1 cellular context compared by ENCODE assay signal in genomic region chr14:23300687-23301223, GRCh38.
TF ChIP-seq lines count a peak whose summit lies in the region.

No MANE protein-coding gene starts in this region.

TF ChIP-seq in H1, 55 proteins besides CTCF, POLR2A, EP300 and RAD21:
- no peak for TF ChIP-seq ZNF274 (IDR thresholded peaks at IDR 0.05; ENCODE audit: borderline replicate concordance, extremely low read depth, low read length)
- TF ChIP-seq SRF (IDR thresholded peaks at IDR 0.05; ENCODE audit: low read depth, low read length): no peak
- TF ChIP-seq EGR1 (IDR thresholded peaks at IDR 0.05; ENCODE audit: borderline replicate concordance, low read depth, low read length): no peak
- no peak for TF ChIP-seq CBX8 (IDR thresholded peaks at IDR 0.05; ENCODE audit: borderline replicate concordance, low read depth, low read length)
- no peak for TF ChIP-seq EZH2 (IDR thresholded peaks at IDR 0.05; ENCODE audit: low read depth, low read length, severe bottlenecking)
- no peak for TF ChIP-seq TAF1 (IDR thresholded peaks at IDR 0.05; ENCODE audit: low read depth, low read length)
- peak; percentile 17 for TF ChIP-seq SAP30 (IDR thresholded peaks at IDR 0.05; ENCODE audit: insufficient read depth, insufficient replicate concordance, low read length)
- TF ChIP-seq POLR2AphosphoS5 (IDR thresholded peaks at IDR 0.05; ENCODE audit: low read depth, low read length): no peak
